In genomic region chr3:11434017-11434526, GRCh38 we compare ENCODE assay signal across 11 cellular contexts.
DNase-seq lines count a peak whose midpoint lies in the region; ATAC-seq and TF ChIP-seq lines count a peak whose summit lies in the region.
"Had no signal": no experiment of that assay in that cellular context is flagged by ENCODE, and none has a peak within 500 bp of the region (broad histone marks: within the 10 kb centered on the region; RNA-seq: fewer than 3 reads in every experiment).

No MANE protein-coding gene starts in this region.

- no peak overlapping the region for H3K4me3 ChIP-seq in ovary

- TF ChIP-seq POLR2A in ovary (IDR thresholded peaks at IDR 0.05) = no peak

- H3K27ac ChIP-seq in ovary = peak overlapping the region in 1 of 2 donors; percentile 75

- ATAC-seq in GM19452 (IDR thresholded peaks at IDR 0.05; ENCODE audit: unreplicated experiment) = no peak
- ATAC-seq in GM18858 (IDR thresholded peaks at IDR 0.05; ENCODE audit: unreplicated experiment) = no peak
- ATAC-seq in GM18909 (IDR thresholded peaks at IDR 0.05; ENCODE audit: poor library complexity, unreplicated experiment) = no peak
- no peak for ATAC-seq in GM18519 (IDR thresholded peaks at IDR 0.05; ENCODE audit: low FRiP score, unreplicated experiment)
- ATAC-seq: esophagus mucosa had no signal

- H3K9me3 ChIP-seq in ovary = no peaks in the 10 kb centered on the region

- DNase-seq in AG08396 (ENCODE audit: low spot score) = peak; percentile 54
- DNase-seq in amygdala (lab: John Stamatoyannopoulos, UW) = peak in 40 of 56 donors; percentile 4 to 66 (median 25)
- peak; percentile 81 for DNase-seq in globus pallidus (ENCODE audit: low spot score)
- DNase-seq in ovary = peak; percentile 53 to 79 (median 73)
- DNase-seq: CD8-positive, alpha-beta memory T cell; NCI-H446 had no signal

- no peaks in the 10 kb centered on the region for H3K36me3 ChIP-seq in ovary

- no peak for TF ChIP-seq EP300 in ovary (IDR thresholded peaks at IDR 0.05)

- H3K27me3 ChIP-seq in ovary = no peaks in the 10 kb centered on the region

- 3 to 5% (median 3%) methylated on average over 3 of the region's 3 CpGs for WGBS in ovary, 3 donors

- intact Hi-C loops in ovary (cut with DNase I) = loop anchor here in 2 of 4 donors (10.0 kb wide), 2 partner anchors 49 to 161 kb away; no protein-coding TSS in a partner anchor

- TF ChIP-seq CTCF in ovary (IDR thresholded peaks at IDR 0.05) = no peak

- H3K4me1 ChIP-seq in ovary (ENCODE audit: insufficient read depth) = peaks cover 9% of the 10 kb centered on the region

Comparison
In these comparisons a context has a peak if more than half of its experiments do, and no peak if none do; other contexts are left out.
1. DNase-seq: peak in every context shown above with its lines; median percentile 81 in globus pallidus; 73 in ovary; 54 in AG08396; 25 in amygdala.